ENCODE assay signal across 1 cellular context in genomic region chr17:60139438-60140285, GRCh38.
TF ChIP-seq lines count a peak whose summit lies in the region.

No MANE protein-coding gene starts in this region.

TF ChIP-seq in GM12878, 131 proteins besides CTCF, POLR2A, EP300 and RAD21 (continued from another document):
- no peak for TF ChIP-seq E4F1 (IDR thresholded peaks at IDR 0.05; ENCODE audit: borderline replicate concordance, partially characterized antibody)
- TF ChIP-seq MTA2 (IDR thresholded peaks at IDR 0.05; ENCODE audit: low read depth) = no peak
- TF ChIP-seq TCF7 (IDR thresholded peaks at IDR 0.05; ENCODE audit: borderline replicate concordance) = no peak
- no peak for TF ChIP-seq HDAC6 (IDR thresholded peaks at IDR 0.05; ENCODE audit: unreplicated experiment)
- TF ChIP-seq PAX5 (IDR thresholded peaks at IDR 0.05; ENCODE audit: borderline replicate concordance, low read depth, low read length) = no peak
- no peak for TF ChIP-seq POLR2AphosphoS2 (IDR thresholded peaks at IDR 0.05; ENCODE audit: low read depth, low read length)
- no peak for TF ChIP-seq MLLT1 (IDR thresholded peaks at IDR 0.05)
- 0 out of 2 replicates have a peak, but pooled peaks have one; percentile 28 for TF ChIP-seq YY1 (IDR thresholded peaks at IDR 0.05; ENCODE audit: low read depth, low read length)
